9 cellular contexts compared by ENCODE assay signal in the genomic region with DNA sequence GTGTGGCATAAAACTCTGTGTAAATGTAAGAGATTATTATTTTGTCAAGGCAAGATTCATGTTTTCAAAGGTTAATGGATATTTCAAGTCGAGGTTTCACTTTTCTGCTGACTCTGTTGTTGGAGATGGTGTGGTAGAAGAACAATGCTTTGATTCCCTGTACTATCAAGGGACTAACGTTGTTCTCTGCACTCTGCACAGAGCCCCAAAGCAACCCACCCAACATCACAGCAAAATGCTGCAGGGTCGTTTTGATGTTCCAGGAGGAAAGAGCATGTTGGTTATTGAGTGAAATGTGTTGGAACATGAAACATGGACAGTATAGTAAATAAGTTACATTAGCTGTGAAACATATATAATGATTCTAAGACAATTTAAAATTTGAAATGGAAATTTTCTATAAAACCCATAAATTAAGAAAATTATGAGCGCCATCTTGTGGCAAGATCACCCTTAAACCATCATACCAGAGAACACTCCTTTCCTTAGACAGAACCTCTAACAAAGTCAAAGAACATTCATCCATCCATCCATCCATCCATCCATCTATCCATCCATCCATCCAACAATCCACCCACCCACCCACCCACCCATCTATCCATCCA.
DNase-seq lines count a peak whose midpoint lies in the region; ATAC-seq and TF ChIP-seq lines count a peak whose summit lies in the region.
"Had no signal": no experiment of that assay in that cellular context is flagged by ENCODE, and none has a peak within 500 bp of the region (broad histone marks: within the 10 kb centered on the region; RNA-seq: fewer than 3 reads in every experiment).

No MANE protein-coding gene starts in this region.

- DNase-seq in NCI-H1417 (lab: John Stamatoyannopoulos, UW) (peak in 2 of 3 experiments; percentile 39 to 51), NCI-H1417 treated with DMSO at 0.1 percent for 48 hours (lab: John Stamatoyannopoulos, UW) (no peak), adipocyte (ENCODE audit: low read depth) (peak; percentile 78), left lung (no peak), iPS-NIHi7 (ENCODE audit: extremely low spot score) (no peak)

- intact Hi-C loops in left lung (cut with DNase I) = loop anchor here in 1 of 2 donors (5.0 kb wide), 2 partner anchors 90 to 230 kb away; no protein-coding TSS in a partner anchor

- H3K36me3 ChIP-seq in KMS-11 (ENCODE audit: insufficient read depth) (no peaks in the 10 kb centered on the region), adipocyte (ENCODE audit: control insufficient read depth, insufficient read depth, low read length, severe bottlenecking) (no peaks in the 10 kb centered on the region), left lung (no peaks in the 10 kb centered on the region)
- H3K36me3 ChIP-seq: BLaER1 treated with 17β-estradiol and CSF1 and Interleukin-3, amounts not matched to agents 10 nM and 100 nM had no signal

- H3K4me2 ChIP-seq in KMS-11 = no peak overlapping the region
- H3K4me2 ChIP-seq: BLaER1 treated with 17β-estradiol and CSF1 and Interleukin-3, amounts not matched to agents 10 nM and 100 nM had no signal

- H3K27me3 ChIP-seq in KMS-11 (ENCODE audit: insufficient read depth, low read depth) (no peaks in the 10 kb centered on the region), adipocyte (replicated peaks; ENCODE audit: control insufficient read depth, insufficient read depth, low read length) (no peaks in the 10 kb centered on the region), left lung (no peaks in the 10 kb centered on the region)
- H3K27me3 ChIP-seq: BLaER1 treated with 17β-estradiol and CSF1 and Interleukin-3, amounts not matched to agents 10 nM and 100 nM had no signal

- TF ChIP-seq CTCF in KMS-11 (conservative IDR thresholded peaks at IDR 0.05; ENCODE audit: low read depth, low read length) (peak; percentile 70), left lung (IDR thresholded peaks at IDR 0.05) (peak; percentile 15 to 46)

- no peak overlapping the region for H3K27ac ChIP-seq in KMS-11
- H3K27ac ChIP-seq in left lung = no peak overlapping the region
- H3K27ac ChIP-seq: BLaER1 treated with 17β-estradiol and CSF1 and Interleukin-3, amounts not matched to agents 10 nM and 100 nM had no signal

- H4K20me1 ChIP-seq in KMS-11 (ENCODE audit: insufficient read depth) = no peaks in the 10 kb centered on the region
- H4K20me1 ChIP-seq: BLaER1 treated with 17β-estradiol and CSF1 and Interleukin-3, amounts not matched to agents 10 nM and 100 nM had no signal

- no peaks in the 10 kb centered on the region for H3K4me1 ChIP-seq in KMS-11 (ENCODE audit: low read depth, poor library complexity, severe bottlenecking)
- H3K4me1 ChIP-seq in adipocyte (ENCODE audit: control insufficient read depth, insufficient read depth, low read length) = peaks cover 4% of the 10 kb centered on the region
- no peaks in the 10 kb centered on the region for H3K4me1 ChIP-seq in left lung

- H3K9ac ChIP-seq in KMS-11 (no peak overlapping the region), adipocyte (ENCODE audit: low read length) (no peak overlapping the region)
- H3K9ac ChIP-seq: BLaER1 treated with 17β-estradiol and CSF1 and Interleukin-3, amounts not matched to agents 10 nM and 100 nM had no signal

- no peak overlapping the region for H2AFZ ChIP-seq in KMS-11 (ENCODE audit: low read depth)

- no peak overlapping the region for H3K4me3 ChIP-seq in KMS-11 (IDR thresholded peaks at IDR 0.05; ENCODE audit: insufficient read depth, low read depth, low read length)
- H3K4me3 ChIP-seq in adipocyte (ENCODE audit: low read length) = no peak overlapping the region
- H3K4me3 ChIP-seq in left lung = no peak overlapping the region
- H3K4me3 ChIP-seq: BLaER1 treated with 17β-estradiol and CSF1 and Interleukin-3, amounts not matched to agents 10 nM and 100 nM had no signal

- H3K9me3 ChIP-seq in adipocyte (ENCODE audit: control insufficient read depth, low read length) (no peaks in the 10 kb centered on the region), left lung (no peaks in the 10 kb centered on the region)
- H3K9me3 ChIP-seq: BLaER1 treated with 17β-estradiol and CSF1 and Interleukin-3, amounts not matched to agents 10 nM and 100 nM had no signal

- no peaks in the 10 kb centered on the region for H3K79me2 ChIP-seq in KMS-11 (ENCODE audit: insufficient read depth, low read depth)

- ATAC-seq in left lung (peak; percentile 62), HG02763 (IDR thresholded peaks at IDR 0.05; ENCODE audit: unreplicated experiment) (no peak), HG03442 (IDR thresholded peaks at IDR 0.05; ENCODE audit: unreplicated experiment) (no peak)

Comparison
In these comparisons a context has a peak if more than half of its experiments do, and no peak if none do; other contexts are left out.
1. DNase-seq: peak in NCI-H1417 (2 of 3) and adipocyte (single experiment); none in NCI-H1417 treated with DMSO at 0.1 percent for 48 hours (single experiment), left lung (0 of 2) and iPS-NIHi7 (single experiment).